16 cellular contexts compared by ENCODE assay signal in genomic region chr3:123712077-123712860, GRCh38.
A peak's percentile ranks its signal among the peaks of the same experiment; 100 is the strongest.
DNase-seq lines count a peak whose midpoint lies in the region; ATAC-seq, FAIRE-seq and TF ChIP-seq lines count a peak whose summit lies in the region.
"Had no signal": no experiment of that assay in that cellular context is flagged by ENCODE, and none has a peak within 500 bp of the region (broad histone marks: within the 10 kb centered on the region; RNA-seq: fewer than 3 reads in every experiment).

No MANE protein-coding gene starts in this region.

- in situ Hi-C loops in SK-MEL-5 (cut with HindIII; ENCODE audit: low pct_unique_long_range_greater_than_20kb, low sequenced_read_pairs) = no loop called here

- FAIRE-seq in endothelial cell of umbilical vein (lab: Jason Lieb, UNC) = peak; percentile 55

- no peaks in the 10 kb centered on the region for H3K79me2 ChIP-seq in endothelial cell of umbilical vein (ENCODE audit: control insufficient read depth, insufficient read depth, low read length)

- DNase-seq in SK-MEL-5 (ENCODE audit: low read depth, low spot score) = peak; percentile 37
- DNase-seq in endothelial cell of umbilical vein (ENCODE audit: low read depth, low spot score) = no peak
- peak; percentile 67 for DNase-seq in mesenteric fat pad (ENCODE audit: low spot score)
- peak in 1 of 2 donors; percentile 70 for DNase-seq in tibial artery
- DNase-seq in stimulated activated CD4-positive, alpha-beta T cell treated with anti-CD3 and anti-CD28 coated beads, Interleukin-2, amount 100 ng/mL, for 24 hours = no peak
- DNase-seq: activated CD4-positive, alpha-beta T cell treated with anti-CD3 and anti-CD28 coated beads for 1 hour; activated CD8-positive, alpha-beta memory T cell treated with anti-CD3 and anti-CD28 coated beads, Interleukin-2, amount 50 U/mL, for 48 hours; activated naive CD4-positive, alpha-beta T cell treated with anti-CD3 and anti-CD28 coated beads, Interleukin-2, amount 50 U/mL, for 16 hours; DMS79 treated with DMSO at 0.1 percent for 48 hours; erythroblast; left lung; NCI-H1930; T-helper 17 cell had no signal

- H3K27ac ChIP-seq in endothelial cell of umbilical vein (ENCODE audit: insufficient read depth, low read depth, low read length) = no peak overlapping the region
- H3K27ac ChIP-seq in tibial artery = peak overlapping the region; percentile 80 to 86
- H3K27ac ChIP-seq: C4-2B, left lung had no signal

- BruUV-seq in endothelial cell of umbilical vein (replicated peaks; lab: Mats Ljungman, UMichigan) = no TSS peak

- H3K4me3 ChIP-seq in endothelial cell of umbilical vein (replicated peaks in 1 of 3; ENCODE audit: insufficient read depth in 1 of 3, low read depth in 1 of 3, low read length in 3 of 3) (no peak overlapping the region), tibial artery (peak overlapping the region in 1 of 2 donors; percentile 29)
- H3K4me3 ChIP-seq: left lung had no signal

- intact Hi-C loops in endothelial cell of umbilical vein (cut with micrococcal nuclease) (no loop called here), tibial artery (cut with DNase I; ENCODE audit: low total_unique reads) (no loop called here)

- TF ChIP-seq CTCF in endothelial cell of umbilical vein (IDR thresholded peaks at IDR 0.05; ENCODE audit: extremely low read depth in 1 of 2, insufficient read depth in 1 of 2, low read depth in 1 of 2, low read length in 2 of 2) (no peak), tibial artery (IDR thresholded peaks at IDR 0.05) (no peak)

- no peaks in the 10 kb centered on the region for H3K9me1 ChIP-seq in endothelial cell of umbilical vein (replicated peaks; ENCODE audit: control insufficient read depth, extremely low read depth, insufficient read depth, low read length)

- no peak overlapping the region for H3K9ac ChIP-seq in endothelial cell of umbilical vein (replicated peaks; ENCODE audit: extremely low read depth, insufficient read depth, low read length)

- no peak overlapping the region for H2AFZ ChIP-seq in endothelial cell of umbilical vein (ENCODE audit: low read depth, low read length)

- no peak for TF ChIP-seq POLR2A in endothelial cell of umbilical vein (IDR thresholded peaks at IDR 0.05; ENCODE audit: low read depth, low read length)

- dilution Hi-C loops in endothelial cell of umbilical vein (cut with MboI; ENCODE audit: extremely low pct_ligation_motif_present, low sequenced_read_pairs) = no loop called here

- H3K27me3 ChIP-seq in endothelial cell of umbilical vein (ENCODE audit: control insufficient read depth in 2 of 2, insufficient read depth in 2 of 2, low read length in 2 of 2) = peaks cover 3 to 13% of the 10 kb centered on the region in 2 experiments
- no peaks in the 10 kb centered on the region for H3K27me3 ChIP-seq in tibial artery
- H3K27me3 ChIP-seq: left lung had no signal

- no peak for ATAC-seq in activated CD4-positive, CD25-positive, alpha-beta regulatory T cell treated with anti-CD3 and anti-CD28 coated beads, Interleukin-2, amount 50 U/mL, for 24 hours
- ATAC-seq in GM18498 (IDR thresholded peaks at IDR 0.05; ENCODE audit: unreplicated experiment) = no peak
- ATAC-seq: left lung, T-helper 17 cell had no signal

- no peaks in the 10 kb centered on the region for H4K20me1 ChIP-seq in endothelial cell of umbilical vein (replicated peaks; ENCODE audit: control insufficient read depth, extremely low read depth, insufficient read depth, low read length)

- POLR2A ChIA-PET in endothelial cell of umbilical vein (lab: Charles Lee) = no interaction called here

- H3K9me3 ChIP-seq in endothelial cell of umbilical vein (replicated peaks; ENCODE audit: control insufficient read depth, insufficient read depth, low read length) (no peaks in the 10 kb centered on the region), tibial artery (no peaks in the 10 kb centered on the region)
- H3K9me3 ChIP-seq: left lung had no signal

- H3K4me1 ChIP-seq in endothelial cell of umbilical vein (ENCODE audit: control insufficient read depth, extremely low read depth, insufficient read depth, low read length) = no peaks in the 10 kb centered on the region
- H3K4me1 ChIP-seq in tibial artery = peaks cover 0 to 67% (median 32%) of the 10 kb centered on the region in 4 donors

- CTCF ChIA-PET in endothelial cell of umbilical vein (lab: Charles Lee) = interaction anchor here (1.0 to 8.4 kb wide), 4 partner anchors 8 to 70 kb away, joined by 3 to 199 read pairs (median 15); no protein-coding TSS in a partner anchor

- H3K4me2 ChIP-seq in endothelial cell of umbilical vein (ENCODE audit: insufficient read depth, low read length) = no peak overlapping the region

- H3K36me3 ChIP-seq in endothelial cell of umbilical vein (ENCODE audit: control insufficient read depth in 2 of 2, extremely low read depth in 1 of 2, insufficient read depth in 2 of 2, low read length in 2 of 2) (no peaks in the 10 kb centered on the region), tibial artery (peaks cover 0 to 16% (median 6%) of the 10 kb centered on the region in 3 donors)
- H3K36me3 ChIP-seq: left lung had no signal

TF ChIP-seq in endothelial cell of umbilical vein, 7 proteins besides CTCF, POLR2A, EP300 and RAD21:
- no peak for TF ChIP-seq GATA2 (IDR thresholded peaks at IDR 0.05; ENCODE audit: insufficient read depth, insufficient read length, low read depth, low read length)
- TF ChIP-seq MAX (IDR thresholded peaks at IDR 0.05; ENCODE audit: insufficient read depth, insufficient read length) = no peak
TF ChIP-seq in endothelial cell of umbilical vein: peak in this region for 0.

Comparison
In these comparisons a context has a peak if more than half of its experiments do, and no peak if none do; other contexts are left out.
1. DNase-seq: peak in SK-MEL-5 (single experiment) and mesenteric fat pad (single experiment); none in endothelial cell of umbilical vein (single experiment) and stimulated activated CD4-positive, alpha-beta T cell treated with anti-CD3 and anti-CD28 coated beads, Interleukin-2, amount 100 ng/mL, for 24 hours (0 of 2).